ENCODE assay signal across 8 cellular contexts in the genomic region with DNA sequence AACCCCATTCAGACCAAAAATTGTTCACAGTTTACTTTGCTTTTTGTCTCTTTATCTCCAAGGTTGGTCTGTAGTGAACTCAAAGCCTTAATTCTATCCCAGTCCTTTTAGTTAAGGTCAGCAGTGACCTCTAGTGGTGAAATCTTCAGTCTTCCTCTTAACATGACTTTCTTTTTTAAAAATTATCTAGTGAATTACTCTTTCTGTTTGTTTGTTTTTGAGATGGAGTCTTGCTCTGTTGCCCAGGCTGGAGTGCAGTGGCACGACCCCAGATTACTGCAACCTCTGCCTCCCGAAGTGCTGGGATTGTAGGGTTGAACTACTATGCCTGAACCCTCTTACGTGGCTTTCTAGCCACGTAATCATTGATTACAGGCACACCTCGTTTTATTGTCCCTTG. TPM values are rescaled to one million over a fixed set of nuclear protein-coding genes. Genes with fewer than 3 reads are reported as not detected.
DNase-seq lines count a peak whose midpoint lies in the region; ATAC-seq, FAIRE-seq and TF ChIP-seq lines count a peak whose summit lies in the region.

No MANE protein-coding gene starts in this region.

- no peak overlapping the region for H3K56ac ChIP-seq in H1 (replicated peaks; ENCODE audit: insufficient read length, low read depth, low read length)

- no peak overlapping the region for H4K8ac ChIP-seq in H1 (ENCODE audit: extremely low read depth, insufficient read depth, low read length)

- TF ChIP-seq POLR2A in H1 (IDR thresholded peaks at IDR 0.05; ENCODE audit: control extremely low read depth in 1 of 2, low read depth in 2 of 2, low read length in 2 of 2), result no peak

- CTCF ChIA-PET in H1 (lab: Charles Lee; ENCODE audit: partially characterized antibody), result interaction anchor here (0.6 to 2.8 kb wide), 15 partner anchors 54 to 257 kb away, joined by 3 to 14 read pairs (median 4); no protein-coding TSS in a partner anchor

- POLR2A ChIA-PET in H1 (lab: Charles Lee; ENCODE audit: partially characterized antibody), result interaction anchor here (1.1 to 1.3 kb wide), 2 partner anchors 66 to 71 kb away, joined by 3 to 4 read pairs; no protein-coding TSS in a partner anchor

- H2BK15ac ChIP-seq in H1 (ENCODE audit: low read length), result no peak overlapping the region

- DNase-seq in Right ventricle myocardium superior, result no peak
- no peak for DNase-seq in cardiac septum (ENCODE audit: low spot score)
- peak; percentile 71 for DNase-seq in H7
- DNase-seq in MV-4-11 (lab: John Stamatoyannopoulos, UW), result peak; percentile 69
- peak; percentile 39 for DNase-seq in SHP77 treated with DMSO at 0.1 percent for 48 hours (lab: John Stamatoyannopoulos, UW)
- DNase-seq in H1 (ENCODE audit: low read depth in 1 of 2, low spot score in 2 of 2), result no peak
- peak; percentile 63 for DNase-seq in middle frontal gyrus (ENCODE audit: extremely low spot score, low spot score)
- DNase-seq in cortex of kidney (lab: John Stamatoyannopoulos, UW), result no peak

- H3K4me2 ChIP-seq in H1 (ENCODE audit: insufficient read depth in 1 of 2, low read depth in 2 of 2, low read length in 2 of 2), result no peak overlapping the region

- no peaks in the 10 kb centered on the region for H4K20me1 ChIP-seq in H1 (replicated peaks in 1 of 2; ENCODE audit: control insufficient read depth in 1 of 2, insufficient read depth in 2 of 2, low read length in 2 of 2)

- no peak overlapping the region for H3K14ac ChIP-seq in H1 (ENCODE audit: insufficient read length)

- H4K91ac ChIP-seq in H1 (replicated peaks; ENCODE audit: insufficient read length, low read length), result no peak overlapping the region

- no peak overlapping the region for H3K27ac ChIP-seq in H1 (ENCODE audit: low read depth, low read length)

- FAIRE-seq in H1 (lab: Jason Lieb, UNC), result no peak

- no peaks in the 10 kb centered on the region for H3K27me3 ChIP-seq in H7 (ENCODE audit: control insufficient read depth, insufficient read depth, low read length)
- no peaks in the 10 kb centered on the region for H3K27me3 ChIP-seq in H1 (replicated peaks in 1 of 4; ENCODE audit: control insufficient read depth in 3 of 4, extremely low read depth in 1 of 4, insufficient read depth in 3 of 4, low read length in 3 of 4)

- H3K79me1 ChIP-seq in H1 (ENCODE audit: low read depth, low read length), result no peaks in the 10 kb centered on the region

- H2BK12ac ChIP-seq in H1 (ENCODE audit: low read depth, low read length), result no peak overlapping the region

- peak; percentile 78 for TF ChIP-seq RAD21 in H1 (IDR thresholded peaks at IDR 0.05 in 1 of 2, conservative IDR thresholded peaks at IDR 0.05 in 1 of 2; ENCODE audit: low read depth in 2 of 2, low read length in 2 of 2)

- H3K4me1 ChIP-seq in H1 (replicated peaks in 1 of 4; ENCODE audit: control insufficient read depth in 3 of 4, insufficient read depth in 4 of 4, low read length in 3 of 4), result peaks cover 0 to 5% (median 1%) of the 10 kb centered on the region in 4 experiments; a peak in 4 of 7 replicates

- no peak overlapping the region for H2AK5ac ChIP-seq in H1 (ENCODE audit: low read depth, low read length)

- H3K4me3 ChIP-seq in H7 (ENCODE audit: insufficient read depth, low read depth, low read length), result no peak overlapping the region
- no peak overlapping the region for H3K4me3 ChIP-seq in H1 (ENCODE audit: extremely low read depth in 1 of 4, insufficient read depth in 2 of 4, low read depth in 3 of 4, low read length in 4 of 4)

- no peak overlapping the region for H3K23ac ChIP-seq in H1 (ENCODE audit: insufficient read length)

- H3K23me2 ChIP-seq in H1 (ENCODE audit: low read depth, low read length), result no peaks in the 10 kb centered on the region

- H3K9me3 ChIP-seq in H1 (ENCODE audit: insufficient read depth in 2 of 2, low read depth in 1 of 2, low read length in 1 of 2), result peaks cover 0 to 11% of the 10 kb centered on the region in 2 experiments; a peak in 1 of 4 replicates

- H4K5ac ChIP-seq in H1 (ENCODE audit: insufficient read length, low read depth, low read length), result no peak overlapping the region

- no peak overlapping the region; the same call in 1 of the 2 replicates for H3K18ac ChIP-seq in H1 (ENCODE audit: extremely low read depth, low read length)

- H2BK20ac ChIP-seq in H1 (ENCODE audit: low read length), result no peak overlapping the region

- H3K36me3 ChIP-seq in H7 (replicated peaks; ENCODE audit: control insufficient read depth, insufficient read depth, low read length) (no peaks in the 10 kb centered on the region), H1 (ENCODE audit: control insufficient read depth in 2 of 4, insufficient read depth in 4 of 4, low read length in 3 of 4) (no peaks in the 10 kb centered on the region)

- ATAC-seq in Right ventricle myocardium superior (ENCODE audit: poor library complexity), result peak; percentile 85

- intact Hi-C loops in Right ventricle myocardium superior (cut with DNase I), result loop anchor here (5.0 kb wide), 1 partner anchor 170 kb away; no protein-coding TSS in a partner anchor
- intact Hi-C loops in cardiac septum (cut with DNase I), result loop anchor here (1.0 kb wide), 1 partner anchor 169 kb away; no protein-coding TSS in a partner anchor

- no peak overlapping the region for H2AFZ ChIP-seq in H1 (ENCODE audit: low read length)

- no peaks in the 10 kb centered on the region for H3K79me2 ChIP-seq in H1 (ENCODE audit: control insufficient read depth in 1 of 2, insufficient read depth in 2 of 2, low read length in 2 of 2)

- no peak overlapping the region for H2BK120ac ChIP-seq in H1 (replicated peaks; ENCODE audit: low read depth, low read length)

- H2BK5ac ChIP-seq in H1 (ENCODE audit: low read depth, low read length), result no peak overlapping the region

- peak in 2 of 3 experiments; percentile 43 to 53; a peak in 2 of 4 replicates for TF ChIP-seq CTCF in H1 (IDR thresholded peaks at IDR 0.05; ENCODE audit: control extremely low read depth in 1 of 3, insufficient read depth in 1 of 3, low read depth in 1 of 3, low read length in 3 of 3)

- H3K4ac ChIP-seq in H1 (replicated peaks; ENCODE audit: insufficient read length, low read depth, low read length), result no peak overlapping the region

- H3K9ac ChIP-seq in H1 (replicated peaks in 1 of 4; ENCODE audit: extremely low read depth in 1 of 4, low read depth in 3 of 4, low read length in 3 of 4), result no peak overlapping the region

- TF ChIP-seq EP300 in H1 (IDR thresholded peaks at IDR 0.05; ENCODE audit: borderline replicate concordance in 1 of 2, low read depth in 2 of 2, low read length in 2 of 2), result no peak

- WGBS in H1 (ENCODE audit: extremely low coverage in 1 of 2, insufficient coverage in 1 of 2, insufficient read length in 1 of 2, insufficient replicate concordance in 2 of 2, low coverage in 1 of 2, low lambda C conversion rate in 2 of 2, missing lambda C conversion rate in 1 of 2), 2 experiments, result 45% methylated on average over 5 of the region's 5 CpGs; no CpG with 5 or more reads in 1 of the 2 experiments

TF ChIP-seq in H1, 55 proteins besides CTCF, POLR2A, EP300 and RAD21:
- TF ChIP-seq HDAC2 (IDR thresholded peaks at IDR 0.05; ENCODE audit: borderline replicate concordance in 1 of 2, low read depth in 2 of 2, low read length in 2 of 2), result no peak
- TF ChIP-seq SUZ12 (IDR thresholded peaks at IDR 0.05; ENCODE audit: low read length), result no peak
- no peak for TF ChIP-seq TEAD4 (IDR thresholded peaks at IDR 0.05; ENCODE audit: low read depth, low read length)
- TF ChIP-seq NANOG (IDR thresholded peaks at IDR 0.05; ENCODE audit: insufficient read depth, low read depth, low read length, poor library complexity, severe bottlenecking), result no peak
- TF ChIP-seq SIX5 (IDR thresholded peaks at IDR 0.05; ENCODE audit: low read depth, low read length), result no peak
- TF ChIP-seq ZNF274 (IDR thresholded peaks at IDR 0.05; ENCODE audit: borderline replicate concordance, extremely low read depth, low read length), result no peak
- no peak for TF ChIP-seq CBX8 (IDR thresholded peaks at IDR 0.05; ENCODE audit: borderline replicate concordance, low read depth, low read length)
- no peak for TF ChIP-seq GABPA (IDR thresholded peaks at IDR 0.05; ENCODE audit: borderline replicate concordance, insufficient read depth, low read length)
- no peak for TF ChIP-seq GTF2F1 (IDR thresholded peaks at IDR 0.05; ENCODE audit: borderline replicate concordance, low read depth, low read length)
TF ChIP-seq in H1: peak in this region for 0.

RNA-seq across cellular contexts. Expression of gene ZNF487, which starts 25.0 kb away (rescaled TPM):
- total RNA-seq in Right ventricle myocardium superior, result 2.0 TPM
- total RNA-seq in cardiac septum, result 2.7 TPM
- total RNA-seq in H7 (2014; rRNA removed; shearing (Covaris generic)), result 2.7 and 4.9 TPM in 2 replicates
- 1.9 TPM in 2 replicates for total RNA-seq in H1 (2021; fragmentation: NEBNext Ultra II Directional; extraction: Animal tissue kit (Norgen Biotek cat#: 25700))
- 1.9 and 2.5 TPM in 2 replicates for polyA plus RNA-seq in H1 (2011; rRNA removed)
- 1.8 TPM for polyA plus RNA-seq in H1 (2011; cell fraction: cytosol; rRNA removed)
- 2.7 TPM for polyA plus RNA-seq in H1 (2011; cell fraction: nucleus; rRNA removed)
- polyA plus RNA-seq in H1 (2012, experiment 1 of 2), result 0.97 to 1.6 TPM (median 1.3 TPM) in 4 replicates
- 1.8 TPM for polyA plus RNA-seq in H1 (2012, experiment 2 of 2)
- 1.6 TPM for polyA plus RNA-seq in H1 (2013, experiment 1 of 2)
- 1.4 TPM for polyA plus RNA-seq in H1 (2013, experiment 2 of 2)
- polyA minus RNA-seq in H1 (2011; rRNA and poly(A)+ RNA removed), result 0.57 and 3.0 TPM in 2 replicates
- polyA minus RNA-seq in H1 (2011; cell fraction: cytosol; rRNA and poly(A)+ RNA removed), result not detected
- polyA minus RNA-seq in H1 (2011; cell fraction: nucleus; rRNA and poly(A)+ RNA removed), result 3.3 TPM

RNA-seq across cellular contexts. Expression of gene HNRNPF, which starts 53.0 kb away (rescaled TPM):
- total RNA-seq in Right ventricle myocardium superior, result 77.5 TPM
- total RNA-seq in cardiac septum, result 80.8 TPM
- total RNA-seq in H7 (2014; rRNA removed; shearing (Covaris generic)), result 328 and 342 TPM in 2 replicates
- total RNA-seq in H1 (2021; fragmentation: NEBNext Ultra II Directional; extraction: Animal tissue kit (Norgen Biotek cat#: 25700)), result 389 and 397 TPM in 2 replicates
- 208 and 209 TPM in 2 replicates for polyA plus RNA-seq in H1 (2011; rRNA removed)
- 285 TPM for polyA plus RNA-seq in H1 (2011; cell fraction: cytosol; rRNA removed)
- 199 TPM for polyA plus RNA-seq in H1 (2011; cell fraction: nucleus; rRNA removed)
- polyA plus RNA-seq in H1 (2012, experiment 1 of 2), result 322 to 369 TPM (median 332 TPM) in 4 replicates
- polyA plus RNA-seq in H1 (2012, experiment 2 of 2), result 154 TPM
- 167 TPM for polyA plus RNA-seq in H1 (2013, experiment 1 of 2)
- 175 TPM for polyA plus RNA-seq in H1 (2013, experiment 2 of 2)
- polyA minus RNA-seq in H1 (2011; rRNA and poly(A)+ RNA removed), result 303 and 334 TPM in 2 replicates
- 147 TPM for polyA minus RNA-seq in H1 (2011; cell fraction: cytosol; rRNA and poly(A)+ RNA removed)
- 101 TPM for polyA minus RNA-seq in H1 (2011; cell fraction: nucleus; rRNA and poly(A)+ RNA removed)

Comparison
In these comparisons a context has a peak if more than half of its experiments do, and no peak if none do; other contexts are left out.
1. DNase-seq: peak in H7 (single experiment), MV-4-11 (single experiment), SHP77 treated with DMSO at 0.1 percent for 48 hours (single experiment) and middle frontal gyrus (single experiment); none in Right ventricle myocardium superior (single experiment), cardiac septum (single experiment), H1 (0 of 2) and cortex of kidney (single experiment).